8 cellular contexts compared by ENCODE assay signal in genomic region chr18:76495435-76496199, GRCh38. TPM values are rescaled to one million over a fixed set of nuclear protein-coding genes. Genes with fewer than 3 reads are reported as not detected.
DNase-seq lines count a peak whose midpoint lies in the region; ATAC-seq and TF ChIP-seq lines count a peak whose summit lies in the region.

No MANE protein-coding gene starts in this region.

- intact Hi-C loops in left lung (cut with DNase I), result no loop called here

- TF ChIP-seq POLR2A in Peyer's patch (IDR thresholded peaks at IDR 0.05), result peak in 1 of 2 donors; percentile 44

- H3K36me3 ChIP-seq in Peyer's patch (no peaks in the 10 kb centered on the region), left lung (no peaks in the 10 kb centered on the region)

- no peaks in the 10 kb centered on the region for H3K36me3 Mint-ChIP-seq in chondrocyte (ENCODE audit: low read depth)

- peaks cover 15% of the 10 kb centered on the region for H3K4me1 Mint-ChIP-seq in chondrocyte (ENCODE audit: low read depth)

- no peaks in the 10 kb centered on the region for H3K9me3 Mint-ChIP-seq in chondrocyte (ENCODE audit: low read depth)

- H3K4me3 ChIP-seq in Peyer's patch (peak overlapping the region; percentile 41 to 94 (median 72)), left lung (peak overlapping the region; percentile 58 to 83)

- TF ChIP-seq CTCF in Peyer's patch (IDR thresholded peaks at IDR 0.05) (no peak), chondrocyte (IDR thresholded peaks at IDR 0.05) (no peak), left lung (IDR thresholded peaks at IDR 0.05) (no peak)

- H3K9me3 ChIP-seq in Peyer's patch (no peaks in the 10 kb centered on the region), left lung (no peaks in the 10 kb centered on the region)

- H3K27me3 ChIP-seq in Peyer's patch, result no peaks in the 10 kb centered on the region
- peaks cover 0 to 10% of the 10 kb centered on the region in 2 donors for H3K27me3 ChIP-seq in left lung

- ATAC-seq in HG02610 (IDR thresholded peaks at IDR 0.05; ENCODE audit: unreplicated experiment) (peak; percentile 11), left lung (peak; percentile 18), HG03095 (IDR thresholded peaks at IDR 0.05; ENCODE audit: unreplicated experiment) (no peak)
- peak; percentile 8 for ATAC-seq in stimulated activated naive CD8-positive, alpha-beta T cell treated with anti-CD3 and anti-CD28 coated beads, Interleukin-15, Interleukin-2, amounts not matched to agents 100 U/mL and 50 U/mL, for 24 hours

- peak overlapping the region; percentile 63 to 91 (median 74) for H3K27ac ChIP-seq in Peyer's patch
- H3K27ac ChIP-seq in left lung, result peak overlapping the region; percentile 76 to 90

- DNase-seq in EH (ENCODE audit: low read depth) (peak; percentile 59), Peyer's patch (peak in 2 of 3 donors; percentile 60 to 62), chondrocyte (ENCODE audit: low spot score) (no peak), left lung (peak in 1 of 2 donors; percentile 86)
- DNase-seq in stimulated activated naive CD8-positive, alpha-beta T cell treated with anti-CD3 and anti-CD28 coated beads, Interleukin-15, Interleukin-2, amounts not matched to agents 100 U/mL and 50 U/mL, for 24 hours, result peak; percentile 42
- no peak for DNase-seq in activated CD4-positive, CD25-positive, alpha-beta regulatory T cell (lab: John Stamatoyannopoulos, UW)

- no peak overlapping the region for H3K27ac Mint-ChIP-seq in chondrocyte (ENCODE audit: unreplicated experiment)

- H3K27me3 Mint-ChIP-seq in chondrocyte (ENCODE audit: low read depth), result no peaks in the 10 kb centered on the region

- H3K4me3 Mint-ChIP-seq in chondrocyte (ENCODE audit: unreplicated experiment), result peak overlapping the region; percentile 83

- H3K4me1 ChIP-seq in Peyer's patch, result peaks cover 0 to 17% (median 4%) of the 10 kb centered on the region in 4 donors
- peaks cover 0 to 27% of the 10 kb centered on the region in 2 donors for H3K4me1 ChIP-seq in left lung

RNA-seq across cellular contexts. Expression of gene ZNF516, which starts 0.6 kb away (rescaled TPM):
- 10 to 100 TPM; 19.8 to 39.6 (median 25.7) TPM for total RNA-seq in Peyer's patch
- 26.1 to 31.8 TPM (median 27.7 TPM) in 3 replicates for total RNA-seq in chondrocyte
- total RNA-seq in left lung, result 10 to 100 TPM; 33.9 to 40.6 TPM

Comparison
In these comparisons a context has a peak if more than half of its experiments do, and no peak if none do; other contexts are left out.
1. DNase-seq: peak in EH (single experiment), Peyer's patch (2 of 3) and stimulated activated naive CD8-positive, alpha-beta T cell treated with anti-CD3 and anti-CD28 coated beads, Interleukin-15, Interleukin-2, amounts not matched to agents 100 U/mL and 50 U/mL, for 24 hours (single experiment); none in chondrocyte (single experiment) and activated CD4-positive, CD25-positive, alpha-beta regulatory T cell (0 of 4).